8 cellular contexts compared by ENCODE assay signal in genomic region chr11:16606784-16607674, GRCh38.
A peak's percentile ranks its signal among the peaks of the same experiment; 100 is the strongest.
DNase-seq lines count a peak whose midpoint lies in the region; ATAC-seq and TF ChIP-seq lines count a peak whose summit lies in the region.

No MANE protein-coding gene starts in this region.

- H3K4me3 ChIP-seq in dorsolateral prefrontal cortex: peak overlapping the region; percentile 22 to 72 (median 57)
- H3K4me3 ChIP-seq in lower lobe of right lung: peak overlapping the region; percentile 60

- peaks cover 17% of the 10 kb centered on the region for H3K4me1 Mint-ChIP-seq in type B pancreatic cell (ENCODE audit: unreplicated experiment)
- H3K4me1 Mint-ChIP-seq in CD14-positive monocyte: peaks cover 28% of the 10 kb centered on the region

- peaks cover 48% of the 10 kb centered on the region for H3K4me1 ChIP-seq in lower lobe of right lung

- DNase-seq in EL (peak; percentile 47), NCI-H526 treated with DMSO at 0.1 percent for 48 hours (lab: John Stamatoyannopoulos, UW) (peak; percentile 75), dorsolateral prefrontal cortex (no peak), lower lobe of right lung (peak; percentile 55), type B pancreatic cell (ENCODE audit: extremely low spot score, unreplicated experiment) (peak; percentile 74), cortex of kidney (lab: John Stamatoyannopoulos, UW) (no peak), CD14-positive monocyte (ENCODE audit: low spot score) (no peak), activated gamma-delta T cell treated with Interleukin-2 at 50 U/mL for 16 hours (no peak)

- ATAC-seq in lower lobe of right lung: peak; percentile 46 to 66

- no peaks in the 10 kb centered on the region for H3K9me3 Mint-ChIP-seq in type B pancreatic cell
- H3K9me3 Mint-ChIP-seq in CD14-positive monocyte: peaks cover 0 to 35% (median 20%) of the 10 kb centered on the region in 7 donors

- intact Hi-C loops in dorsolateral prefrontal cortex (cut with DNase I): loop anchor here (5.0 to 10.0 kb wide), 5 partner anchors 200 to 1282 kb away; partner anchors contain the start of gene SOX6 (in 1 of the 2)
- intact Hi-C loops in lower lobe of right lung (cut with DNase I): no loop called here
- intact Hi-C loops in CD14-positive monocyte (cut with micrococcal nuclease): loop anchor here in 1 of 2 donors (5.0 kb wide), 1 partner anchor 955 kb away; no protein-coding TSS in a partner anchor

- H3K4me3 Mint-ChIP-seq in type B pancreatic cell (no peak overlapping the region), CD14-positive monocyte (peak overlapping the region in 1 of 2 donors; percentile 70)

- TF ChIP-seq CTCF in dorsolateral prefrontal cortex (IDR thresholded peaks at IDR 0.05 in 54 of 56, conservative IDR thresholded peaks at IDR 0.05 in 2 of 56; ENCODE audit: low read depth in 1 of 56, partially characterized antibody in 56 of 56): no peak
- no peak for TF ChIP-seq CTCF in lower lobe of right lung (IDR thresholded peaks at IDR 0.05)
- TF ChIP-seq CTCF in type B pancreatic cell (conservative IDR thresholded peaks at IDR 0.05): no peak
- no peak for TF ChIP-seq CTCF in CD14-positive monocyte (IDR thresholded peaks at IDR 0.05)

- no peaks in the 10 kb centered on the region for H3K36me3 ChIP-seq in lower lobe of right lung

- peaks cover 4 to 100% (median 90%) of the 10 kb centered on the region in 45 donors for H3K27me3 ChIP-seq in dorsolateral prefrontal cortex
- H3K27me3 ChIP-seq in lower lobe of right lung (ENCODE audit: low read depth): peaks cover 94% of the 10 kb centered on the region

- H3K27ac ChIP-seq in dorsolateral prefrontal cortex (peak overlapping the region in 56 of 59 donors; percentile 39 to 94 (median 80)), lower lobe of right lung (peak overlapping the region; percentile 80)

- H3K36me3 Mint-ChIP-seq in type B pancreatic cell (no peaks in the 10 kb centered on the region), CD14-positive monocyte (peaks cover 7 to 15% of the 10 kb centered on the region in 2 donors)

- H3K27me3 Mint-ChIP-seq in type B pancreatic cell (peaks cover 33% of the 10 kb centered on the region), CD14-positive monocyte (ENCODE audit: low read depth in 3 of 3) (peaks cover 28 to 45% (median 28%) of the 10 kb centered on the region in 3 donors)

- H3K9me3 ChIP-seq in lower lobe of right lung: no peaks in the 10 kb centered on the region

- H3K27ac Mint-ChIP-seq in type B pancreatic cell (peak overlapping the region; percentile 85), CD14-positive monocyte (no peak overlapping the region)

Comparison
In these comparisons a context has a peak if more than half of its experiments do, and no peak if none do; other contexts are left out.
1. DNase-seq: peak in EL (single experiment), NCI-H526 treated with DMSO at 0.1 percent for 48 hours (single experiment), lower lobe of right lung (single experiment) and type B pancreatic cell (single experiment); none in dorsolateral prefrontal cortex (0 of 10), cortex of kidney (single experiment), CD14-positive monocyte (single experiment) and activated gamma-delta T cell treated with Interleukin-2 at 50 U/mL for 16 hours (single experiment).